In the genomic region with DNA sequence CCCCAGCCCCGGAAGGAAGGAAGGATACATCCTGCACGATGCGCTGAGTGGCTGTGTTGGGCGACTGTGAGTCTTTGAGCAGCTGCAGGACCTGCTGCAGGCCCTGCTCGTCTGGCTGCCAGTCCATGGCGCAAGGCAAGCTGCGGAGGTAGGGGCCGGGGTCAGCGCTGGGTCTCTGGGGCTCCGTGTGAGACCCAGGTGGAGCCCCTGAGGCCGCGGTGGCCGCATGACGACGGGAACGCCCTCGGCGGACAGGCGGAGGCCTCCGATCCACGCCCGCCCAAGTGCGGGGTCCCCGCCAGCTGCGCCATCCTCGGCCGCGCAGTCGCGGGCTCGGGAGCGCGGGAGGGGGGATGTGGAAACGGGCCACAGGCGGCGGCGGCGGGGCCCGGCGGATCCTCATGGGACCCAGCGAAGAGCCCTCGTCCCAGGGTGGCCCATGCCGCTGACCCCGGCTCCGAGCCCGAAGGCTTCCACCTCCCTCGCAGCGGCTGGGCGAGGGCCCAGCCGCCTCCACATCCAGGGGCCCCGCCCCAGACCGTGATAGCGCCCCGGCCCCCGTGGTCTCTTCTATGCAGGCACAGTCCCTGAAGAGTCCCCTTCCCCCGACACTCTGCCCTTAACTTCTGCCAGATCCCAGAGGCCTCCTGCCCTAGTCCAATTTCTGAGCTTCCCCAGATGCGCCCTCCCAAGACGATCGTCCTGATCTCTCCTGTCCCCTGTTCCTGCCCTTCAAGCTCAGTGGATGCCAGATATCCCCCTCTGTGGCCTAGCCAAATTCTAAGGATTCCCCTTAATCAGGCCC, we compare ENCODE assay signal across 8 cellular contexts. TPM values are rescaled to one million over a fixed set of nuclear protein-coding genes. Genes with fewer than 3 reads are reported as not detected.
DNase-seq lines count a peak whose midpoint lies in the region; ATAC-seq and TF ChIP-seq lines count a peak whose summit lies in the region.

No MANE protein-coding gene starts in this region.

- H3K36me3 ChIP-seq in Karpas-422 (ENCODE audit: insufficient read depth, low read length) = peaks cover 21% of the 10 kb centered on the region
- peaks cover 0 to 2% of the 10 kb centered on the region in 2 donors for H3K36me3 ChIP-seq in body of pancreas (replicated peaks in 1 of 2; ENCODE audit: insufficient read depth in 1 of 2, low read depth in 2 of 2)
- H3K36me3 ChIP-seq in kidney epithelial cell (ENCODE audit: control insufficient read depth, insufficient read depth, low read length) = peaks cover 4% of the 10 kb centered on the region
- peaks cover 0 to 26% (median 21%) of the 10 kb centered on the region in 5 donors for H3K36me3 ChIP-seq in subcutaneous abdominal adipose tissue (ENCODE audit: control insufficient read depth in 5 of 5, insufficient read depth in 5 of 5, low read length in 5 of 5)

- H3K27ac ChIP-seq in Karpas-422 (ENCODE audit: low read length) (peak overlapping the region; percentile 82), body of pancreas (peak overlapping the region; percentile 69 to 93 (median 88)), subcutaneous abdominal adipose tissue (ENCODE audit: low read depth, low read length) (peak overlapping the region; percentile 92)

- TF ChIP-seq CTCF in body of pancreas (IDR thresholded peaks at IDR 0.05) = no peak
- TF ChIP-seq CTCF in kidney epithelial cell (IDR thresholded peaks at IDR 0.05; ENCODE audit: insufficient read depth, low read length, poor library complexity, severe bottlenecking) = no peak

- peak overlapping the region; percentile 87 for H3K4me2 ChIP-seq in Karpas-422 (ENCODE audit: low read depth, low read length, poor library complexity, severe bottlenecking)

- intact Hi-C loops in body of pancreas (cut with DNase I) = no loop called here

- H3K79me2 ChIP-seq in Karpas-422 (ENCODE audit: low read length) = peaks cover 65% of the 10 kb centered on the region

- 0 to 3% methylated on average over 5 to 56 of the region's 59 CpGs for WGBS in body of pancreas, 2 donors

- H3K9ac ChIP-seq in Karpas-422 (ENCODE audit: low read length) (peak overlapping the region; percentile 98), subcutaneous abdominal adipose tissue (ENCODE audit: low read length in 5 of 5) (peak overlapping the region; percentile 66 to 98 (median 96))

- ATAC-seq in body of pancreas (no peak), HG02973 (IDR thresholded peaks at IDR 0.05; ENCODE audit: unreplicated experiment) (no peak)

- no peaks in the 10 kb centered on the region for H3K27me3 ChIP-seq in Karpas-422 (ENCODE audit: low read length)
- no peaks in the 10 kb centered on the region for H3K27me3 ChIP-seq in body of pancreas
- H3K27me3 ChIP-seq in kidney epithelial cell (ENCODE audit: control insufficient read depth, insufficient read depth, low read length) = no peaks in the 10 kb centered on the region
- H3K27me3 ChIP-seq in subcutaneous abdominal adipose tissue (ENCODE audit: control insufficient read depth in 5 of 5, insufficient read depth in 4 of 5, low read length in 5 of 5) = no peaks in the 10 kb centered on the region

- H3K9me2 ChIP-seq in Karpas-422 (replicated peaks; ENCODE audit: insufficient read depth, low read length) = no peaks in the 10 kb centered on the region

- H3K4me1 ChIP-seq in Karpas-422 (ENCODE audit: low read length) (peaks cover 29% of the 10 kb centered on the region), body of pancreas (peaks cover 37% of the 10 kb centered on the region), subcutaneous abdominal adipose tissue (ENCODE audit: control insufficient read depth in 5 of 5, insufficient read depth in 5 of 5, low read length in 5 of 5) (peaks cover 12 to 40% (median 35%) of the 10 kb centered on the region in 5 donors)

- DNase-seq in AG08396 (ENCODE audit: low spot score) (peak; percentile 48), Karpas-422 (peak; percentile 55), body of pancreas (peak in 3 of 4 donors; percentile 10 to 28 (median 19)), kidney epithelial cell (ENCODE audit: low read depth) (no peak), HK-2 (ENCODE audit: unreplicated experiment) (no peak), cortex of kidney (lab: John Stamatoyannopoulos, UW) (no peak)

- no peak for TF ChIP-seq POLR2A in body of pancreas (IDR thresholded peaks at IDR 0.05)

- peak overlapping the region; percentile 98 for H3K4me3 ChIP-seq in Karpas-422 (ENCODE audit: low read length)
- H3K4me3 ChIP-seq in body of pancreas = peak overlapping the region; percentile 29 to 77
- peak overlapping the region; percentile 89 for H3K4me3 ChIP-seq in kidney epithelial cell (ENCODE audit: low read depth, low read length)
- H3K4me3 ChIP-seq in subcutaneous abdominal adipose tissue (ENCODE audit: low read depth in 1 of 5, low read length in 5 of 5) = peak overlapping the region; percentile 71 to 89 (median 78)

- H2AFZ ChIP-seq in Karpas-422 (ENCODE audit: low read length) = no peak overlapping the region

- peaks cover 25% of the 10 kb centered on the region; the same call in 1 of the 2 replicates for H4K20me1 ChIP-seq in Karpas-422 (ENCODE audit: insufficient read depth, low read depth, low read length)

- H3K9me3 ChIP-seq in Karpas-422 (ENCODE audit: low read length) (no peaks in the 10 kb centered on the region), body of pancreas (no peaks in the 10 kb centered on the region), subcutaneous abdominal adipose tissue (ENCODE audit: control insufficient read depth in 5 of 5, low read length in 5 of 5) (no peaks in the 10 kb centered on the region)

RNA-seq across cellular contexts. Expression of a gene that starts 2.7 kb away (rescaled TPM):
- total RNA-seq in Karpas-422 (2014; rRNA removed; shearing (Covaris generic); ENCODE audit: low replicate concordance) = 26.1 and 40.7 TPM in 2 replicates
- 10 to 100 TPM; 15.0 to 35.6 TPM for total RNA-seq in body of pancreas
- total RNA-seq in kidney epithelial cell = 27.1 and 40.2 TPM in 2 replicates

RNA-seq across cellular contexts. Expression of a gene that starts 13.4 kb away (rescaled TPM):
- 147 and 332 TPM in 2 replicates for total RNA-seq in Karpas-422 (2014; rRNA removed; shearing (Covaris generic); ENCODE audit: low replicate concordance)
- total RNA-seq in body of pancreas (100 to 1,000 TPM; 187 to 282 TPM), kidney epithelial cell (368 and 443 TPM in 2 replicates)

RNA-seq across cellular contexts. Expression of a gene that starts 16.2 kb away (rescaled TPM):
- total RNA-seq in Karpas-422 (2014; rRNA removed; shearing (Covaris generic); ENCODE audit: low replicate concordance) = 42.3 and 78.0 TPM in 2 replicates
- total RNA-seq in body of pancreas (10 to 100 TPM; 13.2 to 22.8 TPM), kidney epithelial cell (146 and 148 TPM in 2 replicates)

RNA-seq across cellular contexts. Expression of a gene that starts 24.6 kb away (rescaled TPM):
- total RNA-seq in Karpas-422 (2014; rRNA removed; shearing (Covaris generic); ENCODE audit: low replicate concordance) = 2.1 and 12.8 TPM in 2 replicates
- total RNA-seq in body of pancreas (1 to 10 TPM; 3.9 to 4.0 TPM), kidney epithelial cell (19.0 and 20.7 TPM in 2 replicates)

RNA-seq across cellular contexts. Expression of a gene that starts 30.5 kb away (rescaled TPM):
- not detected in 2 replicates for total RNA-seq in Karpas-422 (2014; rRNA removed; shearing (Covaris generic); ENCODE audit: low replicate concordance)
- not detected for total RNA-seq in body of pancreas
- total RNA-seq in kidney epithelial cell = not detected in 2 replicates

Comparison
In these comparisons a context has a peak if more than half of its experiments do, and no peak if none do; other contexts are left out.
1. DNase-seq: peak in AG08396 (single experiment), Karpas-422 (single experiment) and body of pancreas (3 of 4); none in kidney epithelial cell (single experiment), HK-2 (single experiment) and cortex of kidney (single experiment).
2. Peak in every context shown above with its lines, with median percentiles within 50 percentile points of each other: H3K27ac ChIP-seq and H3K4me3 ChIP-seq.